In the genomic region with DNA sequence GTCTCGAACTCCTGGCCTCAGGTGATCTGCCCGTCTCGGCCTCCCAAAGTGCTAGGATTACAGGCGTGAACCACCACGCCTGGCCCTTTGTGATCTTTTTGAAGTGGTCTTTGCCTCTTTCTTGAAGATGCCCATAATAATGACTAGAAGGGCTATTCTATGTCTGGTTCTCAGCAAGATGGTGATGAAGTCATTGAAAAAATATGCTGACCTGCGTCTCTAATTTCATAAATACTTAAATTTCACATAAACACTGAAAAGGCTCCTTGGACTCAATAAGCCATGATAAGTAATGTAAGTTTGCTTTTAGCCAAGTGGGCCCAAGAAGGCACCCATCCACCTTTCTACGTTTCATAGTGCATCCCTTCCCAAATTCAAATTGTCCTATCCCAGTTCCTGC, we compare ENCODE assay signal across 8 cellular contexts. TPM values are rescaled to one million over a fixed set of nuclear protein-coding genes. Genes with fewer than 3 reads are reported as not detected.
A peak's percentile ranks its signal among the peaks of the same experiment; 100 is the strongest.
DNase-seq lines count a peak whose midpoint lies in the region; ATAC-seq, FAIRE-seq and TF ChIP-seq lines count a peak whose summit lies in the region.

No MANE protein-coding gene starts in this region.

- TF ChIP-seq POLR2A in upper lobe of left lung (IDR thresholded peaks at IDR 0.05): no peak

- TF ChIP-seq CTCF in heart right ventricle (IDR thresholded peaks at IDR 0.05) (no peak), astrocyte (IDR thresholded peaks at IDR 0.05; ENCODE audit: insufficient read depth, low read depth, low read length) (no peak), lower lobe of right lung (IDR thresholded peaks at IDR 0.05) (no peak), upper lobe of left lung (IDR thresholded peaks at IDR 0.05) (no peak)

- H3K4me1 ChIP-seq in heart right ventricle: peaks cover 0 to 57% (median 44%) of the 10 kb centered on the region in 9 donors
- H3K4me1 ChIP-seq in right cardiac atrium (ENCODE audit: control insufficient read depth, insufficient read depth, low read length): peaks cover 3% of the 10 kb centered on the region
- peaks cover 17% of the 10 kb centered on the region for H3K4me1 ChIP-seq in astrocyte (ENCODE audit: insufficient read depth, low read length)
- peaks cover 40% of the 10 kb centered on the region for H3K4me1 ChIP-seq in lower lobe of right lung
- H3K4me1 ChIP-seq in upper lobe of left lung: peaks cover 29 to 35% (median 31%) of the 10 kb centered on the region in 4 donors
- H3K4me1 ChIP-seq in aorta (ENCODE audit: control insufficient read depth in 1 of 2, insufficient read depth in 2 of 2, low read length in 2 of 2): no peaks in the 10 kb centered on the region

- peak overlapping the region; percentile 51 for H3K27ac Mint-ChIP-seq in astrocyte (ENCODE audit: unreplicated experiment)

- H3K36me3 Mint-ChIP-seq in astrocyte (ENCODE audit: low read depth, unreplicated experiment): peaks cover 2% of the 10 kb centered on the region

- H3K4me3 ChIP-seq in heart right ventricle (peak overlapping the region in 4 of 10 donors; percentile 73 to 83 (median 82)), right cardiac atrium (ENCODE audit: low read length) (no peak overlapping the region), astrocyte (ENCODE audit: insufficient read depth, low read depth, low read length) (peak overlapping the region; percentile 62), lower lobe of right lung (peak overlapping the region; percentile 57), upper lobe of left lung (peak overlapping the region in 2 of 4 donors; percentile 55 to 67), aorta (ENCODE audit: low read length in 2 of 2) (no peak overlapping the region)

- no peak for FAIRE-seq in astrocyte (lab: Jason Lieb, UNC)

- H3K36me3 ChIP-seq in heart right ventricle: no peaks in the 10 kb centered on the region
- H3K36me3 ChIP-seq in astrocyte (ENCODE audit: insufficient read depth, low read length): no peaks in the 10 kb centered on the region
- H3K36me3 ChIP-seq in lower lobe of right lung: no peaks in the 10 kb centered on the region
- no peaks in the 10 kb centered on the region for H3K36me3 ChIP-seq in upper lobe of left lung
- H3K36me3 ChIP-seq in aorta (ENCODE audit: control insufficient read depth in 1 of 2, insufficient read depth in 2 of 2, low read length in 1 of 2): no peaks in the 10 kb centered on the region

- no peaks in the 10 kb centered on the region for H3K27me3 ChIP-seq in heart right ventricle
- H3K27me3 ChIP-seq in right cardiac atrium (ENCODE audit: control insufficient read depth, insufficient read depth): no peaks in the 10 kb centered on the region
- H3K27me3 ChIP-seq in astrocyte (ENCODE audit: insufficient read depth, low read length): no peaks in the 10 kb centered on the region
- H3K27me3 ChIP-seq in lower lobe of right lung (ENCODE audit: low read depth): no peaks in the 10 kb centered on the region
- no peaks in the 10 kb centered on the region for H3K27me3 ChIP-seq in upper lobe of left lung
- H3K27me3 ChIP-seq in aorta (ENCODE audit: control insufficient read depth in 1 of 2, insufficient read depth in 2 of 2, low read length in 1 of 2): no peaks in the 10 kb centered on the region

- H3K27ac ChIP-seq in heart right ventricle (peak overlapping the region in 8 of 10 donors; percentile 91 to 97 (median 94)), right cardiac atrium (ENCODE audit: low read length) (no peak overlapping the region), astrocyte (ENCODE audit: low read depth, low read length) (peak overlapping the region; percentile 98), lower lobe of right lung (peak overlapping the region; percentile 96), upper lobe of left lung (peak overlapping the region in 3 of 4 donors; percentile 88 to 94 (median 94)), aorta (ENCODE audit: low read depth in 1 of 2, low read length in 2 of 2) (no peak overlapping the region)

- peak overlapping the region; percentile 100 for H3K9ac ChIP-seq in astrocyte (ENCODE audit: low read length)

- peaks cover 5% of the 10 kb centered on the region for H3K9me3 Mint-ChIP-seq in astrocyte (ENCODE audit: unreplicated experiment)

- DNase-seq in heart right ventricle: no peak
- DNase-seq in right cardiac atrium: no peak
- DNase-seq in astrocyte (ENCODE audit: low read depth): peak; percentile 59
- DNase-seq in lower lobe of right lung: no peak
- no peak for DNase-seq in upper lobe of left lung
- no peak for DNase-seq in kidney tubule cell (ENCODE audit: low spot score)
- no peak for DNase-seq in aorta
- DNase-seq in C1 segment of cervical spinal cord (lab: John Stamatoyannopoulos, UW): no peak

- WGBS in heart right ventricle, 2 donors: 94 to 96% methylated on average over 7 of the region's 7 CpGs
- 95% methylated on average over 7 of the region's 7 CpGs for WGBS in right cardiac atrium
- WGBS in upper lobe of left lung, 2 donors: 92% methylated on average over 7 of the region's 7 CpGs
- WGBS in aorta, 2 donors: 87 to 88% methylated on average over 7 of the region's 7 CpGs

- intact Hi-C loops in heart right ventricle (cut with DNase I) (loop anchor here in 5 of 10 donors (5.0 to 10.0 kb wide), 3 partner anchors 36 to 657 kb away; a partner anchor contains a TSS), right cardiac atrium (cut with DNase I) (no loop called here), lower lobe of right lung (cut with DNase I) (no loop called here), aorta (cut with DNase I) (no loop called here)

- H3K79me2 ChIP-seq in astrocyte (ENCODE audit: insufficient read depth, low read length): peaks cover 36% of the 10 kb centered on the region

- no peak for TF ChIP-seq EP300 in upper lobe of left lung (IDR thresholded peaks at IDR 0.05)

- H3K4me2 ChIP-seq in astrocyte (ENCODE audit: low read length): peak overlapping the region; percentile 84

- ATAC-seq in heart right ventricle: no peak
- no peak for ATAC-seq in right cardiac atrium
- ATAC-seq in lower lobe of right lung: no peak
- no peak for ATAC-seq in upper lobe of left lung (ENCODE audit: low FRiP score in 2 of 2)
- no peak for ATAC-seq in aorta (ENCODE audit: low FRiP score)

- no peaks in the 10 kb centered on the region for H3K27me3 Mint-ChIP-seq in astrocyte (ENCODE audit: low read depth, unreplicated experiment)

- peaks cover 19% of the 10 kb centered on the region for H3K4me1 Mint-ChIP-seq in astrocyte (ENCODE audit: low read depth, unreplicated experiment)

- H3K9me3 ChIP-seq in heart right ventricle (no peaks in the 10 kb centered on the region), right cardiac atrium (ENCODE audit: control insufficient read depth, low read length) (no peaks in the 10 kb centered on the region), astrocyte (ENCODE audit: insufficient read depth, low read depth, low read length) (no peaks in the 10 kb centered on the region), lower lobe of right lung (no peaks in the 10 kb centered on the region), upper lobe of left lung (no peaks in the 10 kb centered on the region), aorta (ENCODE audit: control insufficient read depth, low read length) (no peaks in the 10 kb centered on the region)

- H2AFZ ChIP-seq in astrocyte (ENCODE audit: low read depth, low read length): peak overlapping the region; percentile 83

- H4K20me1 ChIP-seq in astrocyte (ENCODE audit: insufficient read depth, low read length): peaks cover 7% of the 10 kb centered on the region

- H3K4me3 Mint-ChIP-seq in astrocyte (ENCODE audit: unreplicated experiment): peak overlapping the region; percentile 90

RNA-seq across cellular contexts. Expression of a gene that starts 0.8 kb away (rescaled TPM):
- total RNA-seq in heart right ventricle (10 to 100 TPM; 13.5 to 21.8 (median 18.1) TPM), right cardiac atrium (10 to 100 TPM; 18.4 to 22.3 (median 19.6) TPM), astrocyte (96.6 and 98.2 TPM in 2 replicates), lower lobe of right lung (21.1 TPM), upper lobe of left lung (10 to 100 TPM in 5 of 6 donors, 1 to 10 TPM in 1; 6.7 to 34.1 (median 24.4) TPM), aorta (10 to 100 TPM; 23.4 to 27.1 TPM)
- polyA plus RNA-seq in heart right ventricle (1 to 10 TPM; 4.2 to 7.9 TPM), right cardiac atrium (6.1 TPM), aorta (10 to 100 TPM in 1 of 2 donors, 1 to 10 TPM in 1; 5.6 to 10.4 TPM)

RNA-seq across cellular contexts. Expression of a gene that starts 46.7 kb away (rescaled TPM):
- total RNA-seq in heart right ventricle (1 to 10 TPM; 6.6 to 9.1 (median 8.2) TPM), right cardiac atrium (10 to 100 TPM in 3 of 4 donors, 1 to 10 TPM in 1; 7.9 to 11.8 (median 10.7) TPM), astrocyte (24.1 and 25.5 TPM in 2 replicates), lower lobe of right lung (12.6 TPM), upper lobe of left lung (10 to 100 TPM in 4 of 6 donors, 1 to 10 TPM in 2; 9.8 to 25.1 (median 14.2) TPM), aorta (1 to 10 TPM; 8.4 to 9.5 TPM)
- polyA plus RNA-seq in heart right ventricle (1 to 10 TPM; 6.9 to 8.8 TPM), right cardiac atrium (11.4 TPM), aorta (10 to 100 TPM in 1 of 2 donors, 1 to 10 TPM in 1; 7.4 to 10.3 TPM)

Comparison
In these comparisons a context has a peak if more than half of its experiments do, and no peak if none do; other contexts are left out.
1. H3K27ac ChIP-seq: peak in heart right ventricle (8 of 10), astrocyte (single experiment), lower lobe of right lung (single experiment) and upper lobe of left lung (3 of 4); none in right cardiac atrium (single experiment) and aorta (0 of 2).
2. H3K4me3 ChIP-seq: peak in astrocyte (single experiment) and lower lobe of right lung (single experiment); none in right cardiac atrium (single experiment) and aorta (0 of 2).